In genomic region chr5:135364416-135365262, GRCh38 we compare ENCODE assay signal across 15 cellular contexts. TPM values are rescaled to one million over a fixed set of nuclear protein-coding genes. Genes with fewer than 3 reads are reported as not detected.
DNase-seq lines count a peak whose midpoint lies in the region; ATAC-seq and TF ChIP-seq lines count a peak whose summit lies in the region.
"Had no signal": no experiment of that assay in that cellular context is flagged by ENCODE, and none has a peak within 500 bp of the region (broad histone marks: within the 10 kb centered on the region; RNA-seq: fewer than 3 reads in every experiment).

No MANE protein-coding gene starts in this region.

- H3K4me1 ChIP-seq in hepatocyte (ENCODE audit: insufficient read depth): peaks cover 6% of the 10 kb centered on the region

- H3K4me1 Mint-ChIP-seq in activated naive CD8-positive, alpha-beta T cell (ENCODE audit: low read depth): peaks cover 10% of the 10 kb centered on the region
- H3K4me1 Mint-ChIP-seq in activated naive CD8-positive, alpha-beta T cell treated with anti-CD3 and anti-CD28 coated beads for 36 hours: peaks cover 7% of the 10 kb centered on the region

- no peak for ATAC-seq in GM21723 (IDR thresholded peaks at IDR 0.05; ENCODE audit: unreplicated experiment)
- no peak for ATAC-seq in GM21786 (IDR thresholded peaks at IDR 0.05; ENCODE audit: unreplicated experiment)
- no peak for ATAC-seq in HG03460 (IDR thresholded peaks at IDR 0.05; ENCODE audit: unreplicated experiment)

- H3K36me3 ChIP-seq in hepatocyte (replicated peaks; ENCODE audit: insufficient read depth, low read depth): peaks cover 4% of the 10 kb centered on the region

- peaks cover 38% of the 10 kb centered on the region for H3K79me2 ChIP-seq in hepatocyte

- peak overlapping the region; percentile 10 for H3K27ac ChIP-seq in hepatocyte
- H3K27ac ChIP-seq: WERI-Rb-1 had no signal

- H3K4me3 Mint-ChIP-seq in activated naive CD8-positive, alpha-beta T cell: no peak overlapping the region
- no peak overlapping the region for H3K4me3 Mint-ChIP-seq in activated naive CD8-positive, alpha-beta T cell treated with anti-CD3 and anti-CD28 coated beads for 36 hours
- H3K4me3 Mint-ChIP-seq: CD4-positive, alpha-beta memory T cell had no signal

- no peak overlapping the region for H3K4me3 ChIP-seq in hepatocyte

- H3K9me3 ChIP-seq in hepatocyte (ENCODE audit: low read depth): no peaks in the 10 kb centered on the region

- TF ChIP-seq CTCF in hepatocyte (IDR thresholded peaks at IDR 0.05; ENCODE audit: poor library complexity): no peak

- H3K36me3 Mint-ChIP-seq in activated naive CD8-positive, alpha-beta T cell: peaks cover 13% of the 10 kb centered on the region
- peaks cover 41% of the 10 kb centered on the region for H3K36me3 Mint-ChIP-seq in activated naive CD8-positive, alpha-beta T cell treated with anti-CD3 and anti-CD28 coated beads for 36 hours

- peaks cover under 1% of the 10 kb centered on the region for H4K20me1 ChIP-seq in hepatocyte (ENCODE audit: insufficient read depth, poor library complexity, severe bottlenecking)

- no peak overlapping the region for H2AFZ ChIP-seq in hepatocyte

- H3K27ac Mint-ChIP-seq in activated naive CD8-positive, alpha-beta T cell: peak overlapping the region; percentile 13
- no peak overlapping the region for H3K27ac Mint-ChIP-seq in activated naive CD8-positive, alpha-beta T cell treated with anti-CD3 and anti-CD28 coated beads for 36 hours

- H3K4me2 ChIP-seq in hepatocyte: no peak overlapping the region

- H3K27me3 ChIP-seq in hepatocyte: no peaks in the 10 kb centered on the region

- H3K9me3 Mint-ChIP-seq in activated naive CD8-positive, alpha-beta T cell (ENCODE audit: low read depth): no peaks in the 10 kb centered on the region
- H3K9me3 Mint-ChIP-seq in activated naive CD8-positive, alpha-beta T cell treated with anti-CD3 and anti-CD28 coated beads for 36 hours: no peaks in the 10 kb centered on the region
- H3K9me3 Mint-ChIP-seq: CD4-positive, alpha-beta memory T cell had no signal

- no peaks in the 10 kb centered on the region for H3K9me2 ChIP-seq in hepatocyte (replicated peaks; ENCODE audit: insufficient read depth)

- no peaks in the 10 kb centered on the region for H3K27me3 Mint-ChIP-seq in activated naive CD8-positive, alpha-beta T cell
- no peaks in the 10 kb centered on the region for H3K27me3 Mint-ChIP-seq in activated naive CD8-positive, alpha-beta T cell treated with anti-CD3 and anti-CD28 coated beads for 36 hours
- H3K27me3 Mint-ChIP-seq: CD4-positive, alpha-beta memory T cell had no signal

- DNase-seq in activated naive CD8-positive, alpha-beta T cell treated with anti-CD3 and anti-CD28 coated beads for 36 hours: no peak
- DNase-seq in NCI-H2196 (lab: John Stamatoyannopoulos, UW; ENCODE audit: unreplicated experiment) (peak; percentile 54), hepatocyte (ENCODE audit: low spot score) (no peak), NCI-H510A treated with DMSO at 0.1 percent for 48 hours (lab: John Stamatoyannopoulos, UW) (no peak)
- DNase-seq: activated effector memory CD4-positive, alpha-beta T cell treated with Interleukin-2 at 50 U/mL for 16 hours; CD4-positive, alpha-beta memory T cell; kidney glomerular epithelial cell; NCI-H446 treated with DMSO at 0.1 percent for 48 hours; stimulated activated CD4-positive, alpha-beta T cell treated with anti-CD3 and anti-CD28 coated beads, Interleukin-12 subunit alpha, Interleukin-12 subunit beta, amount 100 ng/mL, for 4 hours; SW 1271; WERI-Rb-1 had no signal

- 67% methylated on average over 5 of the region's 5 CpGs for WGBS in hepatocyte (ENCODE audit: low lambda C conversion rate, missing lambda C conversion rate)

RNA-seq across cellular contexts. Expression of gene MACROH2A1, which starts 34.4 kb away (rescaled TPM):
- 100 to 1,000 TPM; 201 to 208 TPM for total RNA-seq in activated naive CD8-positive, alpha-beta T cell treated with anti-CD3 and anti-CD28 coated beads for 36 hours
- total RNA-seq in hepatocyte: 304 and 311 TPM in 2 replicates
- polyA plus RNA-seq in hepatocyte: 180 and 198 TPM in 2 replicates
